Comparison of ENCODE assay signal across 26 cellular contexts in the genomic region with DNA sequence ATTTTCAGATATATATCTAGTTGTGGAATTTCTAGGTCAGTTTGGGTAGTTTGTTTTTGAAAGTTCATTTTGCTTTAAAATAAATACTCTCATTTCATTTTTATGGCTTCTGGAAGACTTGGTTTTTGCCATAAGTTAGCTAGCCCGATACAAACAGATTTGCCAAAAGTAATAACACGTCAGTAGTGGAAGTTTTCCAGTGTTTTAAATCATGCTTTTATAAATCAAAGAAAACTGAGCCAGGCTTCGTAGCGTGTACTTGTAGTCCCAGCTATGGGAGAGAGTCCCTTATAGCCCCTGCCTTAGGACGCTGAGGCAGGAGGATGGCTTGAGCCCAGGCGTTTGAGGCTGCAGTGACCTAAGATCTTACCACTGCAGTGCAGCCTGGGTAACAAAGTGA. TPM values are rescaled to one million over a fixed set of nuclear protein-coding genes. Genes with fewer than 3 reads are reported as not detected.
DNase-seq lines count a peak whose midpoint lies in the region; ATAC-seq, FAIRE-seq and TF ChIP-seq lines count a peak whose summit lies in the region.
"Had no signal": no experiment of that assay in that cellular context is flagged by ENCODE, and none has a peak within 500 bp of the region (broad histone marks: within the 10 kb centered on the region; RNA-seq: fewer than 3 reads in every experiment).

No MANE protein-coding gene starts in this region.

- peaks cover 50% of the 10 kb centered on the region for H4K20me1 ChIP-seq in SK-N-SH (ENCODE audit: insufficient read depth)

- no peaks in the 10 kb centered on the region for H3K27me3 ChIP-seq in CD4-positive, alpha-beta T cell (ENCODE audit: control insufficient read depth, insufficient read depth, low read length)
- H3K27me3 ChIP-seq in SK-N-SH (ENCODE audit: insufficient read depth): no peaks in the 10 kb centered on the region
- H3K27me3 ChIP-seq in rectal smooth muscle tissue (ENCODE audit: control insufficient read depth, insufficient read depth, low read length): no peaks in the 10 kb centered on the region
- H3K27me3 ChIP-seq: heart left ventricle, neutrophil, suprapubic skin had no signal

- TF ChIP-seq CTCF in CD4-positive, alpha-beta T cell (IDR thresholded peaks at IDR 0.05): no peak
- TF ChIP-seq CTCF in SK-N-SH (IDR thresholded peaks at IDR 0.05) (no peak), fibroblast of mammary gland (conservative IDR thresholded peaks at IDR 0.05; ENCODE audit: control insufficient read depth, insufficient read depth, low read depth, low read length) (no peak), kidney (IDR thresholded peaks at IDR 0.05; ENCODE audit: borderline replicate concordance, extremely low read depth, insufficient read depth) (no peak), glutamatergic neuron (IDR thresholded peaks at IDR 0.05; ENCODE audit: partially characterized antibody, unreplicated experiment) (no peak)

- no peak for FAIRE-seq in kidney (lab: Jason Lieb, UNC)
- FAIRE-seq: K562 had no signal

- H3K79me2 ChIP-seq in SK-N-SH (ENCODE audit: insufficient read depth): peaks cover 57% of the 10 kb centered on the region

- TF ChIP-seq RAD21 in SK-N-SH (IDR thresholded peaks at IDR 0.05; ENCODE audit: low read length): no peak

- no peaks in the 10 kb centered on the region for H3K27me3 Mint-ChIP-seq in CD4-positive, alpha-beta T cell
- peaks cover 4% of the 10 kb centered on the region for H3K27me3 Mint-ChIP-seq in glutamatergic neuron (ENCODE audit: unreplicated experiment)
- H3K27me3 Mint-ChIP-seq: activated CD4-positive, alpha-beta T cell treated with anti-CD3 and anti-CD28 coated beads, Interleukin-2, amount 10 ng/mL, durations not matched to agents 7 days and 5 days had no signal

- CTCF ChIA-PET in CD4-positive, alpha-beta T cell (lab: Charles Lee): interaction anchor here (1.2 kb wide), 1 partner anchor 12 kb away, joined by 3 read pairs; no protein-coding TSS in a partner anchor
- CTCF ChIA-PET in SK-N-SH (lab: Yijun Ruan, JAX): interaction anchor here (0.6 to 1.8 kb wide), 3 partner anchors 9 to 22 kb away, joined by 3 to 14 read pairs (median 3); a partner anchor contains a TSS

- H3K36me3 Mint-ChIP-seq in CD4-positive, alpha-beta T cell (ENCODE audit: low read depth): peaks cover 62% of the 10 kb centered on the region
- H3K36me3 Mint-ChIP-seq in glutamatergic neuron (ENCODE audit: unreplicated experiment): no peaks in the 10 kb centered on the region

- H3K4me3 Mint-ChIP-seq in CD4-positive, alpha-beta T cell: no peak overlapping the region
- no peak overlapping the region for H3K4me3 Mint-ChIP-seq in glutamatergic neuron (ENCODE audit: unreplicated experiment)
- H3K4me3 Mint-ChIP-seq: activated CD4-positive, alpha-beta T cell treated with anti-CD3 and anti-CD28 coated beads, Interleukin-2, amount 10 ng/mL, durations not matched to agents 7 days and 5 days; GM23338; T-helper 1 cell treated with Interleukin-12 subunit alpha and Interleukin-12 subunit beta and Interleukin-4 antibody, amounts not matched to agents 30 μg/mL and 1 μg/mL, for 36 hours had no signal

- H3K9me2 ChIP-seq in SK-N-SH: no peaks in the 10 kb centered on the region

- H3K9me3 Mint-ChIP-seq in CD4-positive, alpha-beta T cell: no peaks in the 10 kb centered on the region
- peaks cover 7% of the 10 kb centered on the region for H3K9me3 Mint-ChIP-seq in glutamatergic neuron (ENCODE audit: unreplicated experiment)
- H3K9me3 Mint-ChIP-seq: activated CD4-positive, alpha-beta T cell treated with anti-CD3 and anti-CD28 coated beads, Interleukin-2, amount 10 ng/mL, durations not matched to agents 7 days and 5 days; GM23338; T-helper 1 cell treated with Interleukin-12 subunit alpha and Interleukin-12 subunit beta and Interleukin-4 antibody, amounts not matched to agents 30 μg/mL and 1 μg/mL, for 36 hours had no signal

- H3K9ac ChIP-seq in SK-N-SH (no peak overlapping the region), rectal smooth muscle tissue (ENCODE audit: low read length) (no peak overlapping the region), kidney (ENCODE audit: low read length in 2 of 2) (no peak overlapping the region)

- intact Hi-C loops in CD4-positive, alpha-beta T cell (cut with DNase I, micrococcal nuclease): no loop called here
- intact Hi-C loops in kidney (cut with DNase I): no loop called here

- H3K4me1 ChIP-seq in SK-N-SH (ENCODE audit: control insufficient read depth in 1 of 2, insufficient read depth in 2 of 2, low read depth in 1 of 2, low read length in 1 of 2): peaks cover 2 to 10% of the 10 kb centered on the region in 2 experiments; a peak in 3 of 4 replicates
- peaks cover 36% of the 10 kb centered on the region for H3K4me1 ChIP-seq in rectal smooth muscle tissue (ENCODE audit: control insufficient read depth, insufficient read depth, low read length)
- no peaks in the 10 kb centered on the region for H3K4me1 ChIP-seq in kidney (ENCODE audit: control insufficient read depth in 1 of 2, insufficient read depth in 1 of 2, low read depth in 1 of 2, low read length in 2 of 2)

- no peak overlapping the region for H3K27ac ChIP-seq in CD4-positive, alpha-beta T cell (ENCODE audit: low read depth, low read length)
- H3K27ac ChIP-seq in SK-N-SH (ENCODE audit: low read depth in 2 of 2, low read length in 1 of 2) (peak overlapping the region; percentile 6 to 39; a peak in 3 of 4 replicates), rectal smooth muscle tissue (ENCODE audit: low read depth, low read length) (peak overlapping the region; percentile 79), kidney (ENCODE audit: low read depth in 2 of 2, low read length in 2 of 2) (no peak overlapping the region)
- H3K27ac ChIP-seq: left ventricle myocardium inferior, neutrophil, suprapubic skin, VCaP had no signal

- no peak overlapping the region for H2AFZ ChIP-seq in SK-N-SH (ENCODE audit: low read depth)
- H2AFZ ChIP-seq: GM23338 had no signal

- TF ChIP-seq EP300 in SK-N-SH (IDR thresholded peaks at IDR 0.05; ENCODE audit: borderline replicate concordance in 1 of 2, low read depth in 1 of 2, low read length in 1 of 2): no peak

- H3F3A ChIP-seq in SK-N-SH (replicated peaks; ENCODE audit: insufficient read depth): peaks cover 30% of the 10 kb centered on the region

- 78% methylated on average over 6 of the region's 6 CpGs for WGBS in SK-N-SH (ENCODE audit: low lambda C conversion rate)

- H3K4me3 ChIP-seq in SK-N-SH (ENCODE audit: low read depth in 2 of 2, low read length in 1 of 2) (no peak overlapping the region), fibroblast of mammary gland (ENCODE audit: control insufficient read depth, low read depth, low read length) (no peak overlapping the region), rectal smooth muscle tissue (ENCODE audit: low read length) (no peak overlapping the region), kidney (ENCODE audit: low read length in 2 of 2) (no peak overlapping the region)
- H3K4me3 ChIP-seq: GM23338, heart left ventricle, K562, left ventricle myocardium inferior, suprapubic skin had no signal

- H3K4me1 Mint-ChIP-seq in CD4-positive, alpha-beta T cell (ENCODE audit: low read depth): peaks cover 20% of the 10 kb centered on the region
- peaks cover 7% of the 10 kb centered on the region for H3K4me1 Mint-ChIP-seq in glutamatergic neuron (ENCODE audit: low read depth, unreplicated experiment)

- POLR2A ChIA-PET in CD4-positive, alpha-beta T cell (lab: Charles Lee): no interaction called here
- POLR2A ChIA-PET in SK-N-SH (lab: Yijun Ruan, JAX): no interaction called here

- H3K36me3 ChIP-seq in SK-N-SH (replicated peaks in 1 of 2; ENCODE audit: control insufficient read depth in 1 of 2, insufficient read depth in 2 of 2, low read length in 1 of 2): peaks cover 26 to 65% of the 10 kb centered on the region in 2 experiments
- peaks cover 24% of the 10 kb centered on the region for H3K36me3 ChIP-seq in rectal smooth muscle tissue (ENCODE audit: control insufficient read depth, insufficient read depth, low read length)
- H3K36me3 ChIP-seq in kidney (ENCODE audit: control insufficient read depth in 1 of 2, insufficient read depth in 2 of 2, low read length in 2 of 2): peaks cover 15 to 22% of the 10 kb centered on the region in 2 donors

- H3K9me3 ChIP-seq in CD4-positive, alpha-beta T cell (ENCODE audit: control insufficient read depth, low read length): no peaks in the 10 kb centered on the region
- H3K9me3 ChIP-seq in SK-N-SH (no peaks in the 10 kb centered on the region), kidney (ENCODE audit: control insufficient read depth in 1 of 2, low read length in 2 of 2) (no peaks in the 10 kb centered on the region)
- H3K9me3 ChIP-seq: heart left ventricle, left ventricle myocardium inferior, neutrophil, suprapubic skin had no signal

- H3K27ac Mint-ChIP-seq in CD4-positive, alpha-beta T cell: peak overlapping the region; percentile 28
- no peak overlapping the region for H3K27ac Mint-ChIP-seq in glutamatergic neuron (ENCODE audit: unreplicated experiment)
- H3K27ac Mint-ChIP-seq: activated CD4-positive, alpha-beta T cell treated with anti-CD3 and anti-CD28 coated beads, Interleukin-2, amount 10 ng/mL, durations not matched to agents 7 days and 5 days; GM23338; T-helper 1 cell treated with Interleukin-12 subunit alpha and Interleukin-12 subunit beta and Interleukin-4 antibody, amounts not matched to agents 30 μg/mL and 1 μg/mL, for 36 hours had no signal

- peak overlapping the region; percentile 22; the same call in 1 of the 2 replicates for H3K4me2 ChIP-seq in SK-N-SH
- H3K4me2 ChIP-seq: GM23338 had no signal

- DNase-seq in CD4-positive, alpha-beta T cell: no peak
- DNase-seq in SK-N-SH: no peak
- peak; percentile 73 for DNase-seq in fibroblast of mammary gland (ENCODE audit: low read depth)
- no peak for DNase-seq in inferior parietal cortex (ENCODE audit: extremely low spot score)
- no peak for DNase-seq in NCI-H446 treated with DMSO at 0.1 percent for 48 hours (lab: John Stamatoyannopoulos, UW)
- no peak for DNase-seq in kidney
- no peak for DNase-seq in glutamatergic neuron
- DNase-seq: activated CD4-positive, alpha-beta T cell treated with anti-CD3 and anti-CD28 coated beads, Interleukin-2, amount 10 ng/mL, durations not matched to agents 7 days and 5 days; activated gamma-delta T cell treated with Interleukin-2 at 50 U/mL for 16 hours; amniotic stem cell; C1 segment of cervical spinal cord; central memory CD4-positive, alpha-beta T cell; heart left ventricle; left ventricle myocardium inferior; NCI-H2171; NCI-H69; SHP77; stimulated activated CD4-positive, alpha-beta T cell treated with anti-CD3 and anti-CD28 coated beads, Interleukin-12 subunit alpha, Interleukin-12 subunit beta, amount 100 ng/mL, for 4 hours; stimulated activated CD8-positive, alpha-beta memory T cell treated with anti-CD3 and anti-CD28 coated beads, Interleukin-4, amount 100 ng/mL, for 48 hours had no signal

- no peak for ATAC-seq in CD4-positive, alpha-beta T cell (ENCODE audit: poor library complexity)
- ATAC-seq: GM23338, heart left ventricle, K562 had no signal

RNA-seq across cellular contexts. Expression of a gene that starts 21.7 kb away (rescaled TPM):
- total RNA-seq in CD4-positive, alpha-beta T cell: 10 to 100 TPM; 16.9 to 20.7 TPM
- polyA plus RNA-seq in SK-N-SH (2012; rRNA removed) (12.9 and 15.2 TPM in 2 replicates), kidney (ENCODE audit: insufficient read depth, low read depth, low replicate concordance) (9.6 TPM)
- polyA plus RNA-seq in SK-N-SH (2012; cell fraction: cytosol; rRNA removed): 6.2 and 12.1 TPM in 2 replicates
- 26.6 and 28.9 TPM in 2 replicates for polyA plus RNA-seq in SK-N-SH (2012; cell fraction: nucleus; rRNA removed)
- total RNA-seq in kidney (30.9 TPM), glutamatergic neuron (ENCODE audit: unreplicated experiment) (133 TPM)

RNA-seq across cellular contexts. Expression of a gene that starts 35.2 kb away (rescaled TPM):
- 100 to 1,000 TPM; 525 to 541 TPM for total RNA-seq in CD4-positive, alpha-beta T cell
- polyA plus RNA-seq in SK-N-SH (2012; rRNA removed) (478 and 642 TPM in 2 replicates), kidney (ENCODE audit: insufficient read depth, low read depth, low replicate concordance) (376 TPM)
- 510 and 587 TPM in 2 replicates for polyA plus RNA-seq in SK-N-SH (2012; cell fraction: cytosol; rRNA removed)
- polyA plus RNA-seq in SK-N-SH (2012; cell fraction: nucleus; rRNA removed): 152 and 266 TPM in 2 replicates
- total RNA-seq in kidney (352 TPM), glutamatergic neuron (ENCODE audit: unreplicated experiment) (526 TPM)

RNA-seq across cellular contexts. Expression of a gene that starts 40.3 kb away (rescaled TPM):
- total RNA-seq in CD4-positive, alpha-beta T cell: 10 to 100 TPM; 18.3 to 20.6 TPM
- polyA plus RNA-seq in SK-N-SH (2012; rRNA removed): 27.5 and 27.6 TPM in 2 replicates
- polyA plus RNA-seq in SK-N-SH (2012; cell fraction: cytosol; rRNA removed): 15.9 and 21.5 TPM in 2 replicates
- polyA plus RNA-seq in SK-N-SH (2012; cell fraction: nucleus; rRNA removed): 57.6 and 61.4 TPM in 2 replicates
- total RNA-seq in kidney: 21.3 TPM
- 26.6 TPM for polyA plus RNA-seq in kidney (ENCODE audit: insufficient read depth, low read depth, low replicate concordance)
- 26.7 TPM for total RNA-seq in glutamatergic neuron (ENCODE audit: unreplicated experiment)

Comparison
In these comparisons a context has a peak if more than half of its experiments do, and no peak if none do; other contexts are left out.
1. H3K27ac ChIP-seq: peak in SK-N-SH (2 of 2) and rectal smooth muscle tissue (single experiment); none in CD4-positive, alpha-beta T cell (single experiment) and kidney (0 of 2).